In genomic region chr15:29122506-29122905, GRCh38 we compare ENCODE assay signal across 16 cellular contexts.
"Had no signal": no experiment of that assay in that cellular context is flagged by ENCODE, and none has a peak within 500 bp of the region (broad histone marks: within the 10 kb centered on the region; RNA-seq: fewer than 3 reads in every experiment).

No MANE protein-coding gene starts in this region.

- H3K27ac ChIP-seq: heart left ventricle, sigmoid colon, skin epidermis, stomach, thoracic aorta, transverse colon had no signal

- H3K36me3 Mint-ChIP-seq: naive thymus-derived CD4-positive, alpha-beta T cell had no signal

- DNase-seq: cortex of kidney; effector CD8-positive, alpha-beta T cell; foreskin melanocyte; hippocampal formation; kidney glomerular epithelial cell; mammary epithelial cell; naive thymus-derived CD4-positive, alpha-beta T cell; stimulated activated naive CD4-positive, alpha-beta T cell; stomach; substantia nigra; transverse colon had no signal

- H3K27me3 Mint-ChIP-seq: naive thymus-derived CD4-positive, alpha-beta T cell had no signal

- H3K27ac Mint-ChIP-seq: naive thymus-derived CD4-positive, alpha-beta T cell had no signal

- H3K4me3 Mint-ChIP-seq: naive thymus-derived CD4-positive, alpha-beta T cell had no signal

- H3K9me3 ChIP-seq: heart left ventricle, sigmoid colon, stomach, thoracic aorta, transverse colon had no signal

- H3K27me3 ChIP-seq: dorsolateral prefrontal cortex, sigmoid colon, transverse colon had no signal

- H3K36me3 ChIP-seq: heart left ventricle, sigmoid colon, stomach, thoracic aorta, transverse colon had no signal

- H3K4me3 ChIP-seq: dorsolateral prefrontal cortex, heart left ventricle, sigmoid colon, skin epidermis, stomach, thoracic aorta, transverse colon had no signal

- H3K4me1 ChIP-seq: heart left ventricle, sigmoid colon, stomach, transverse colon had no signal
